Comparison of ENCODE assay signal across 7 cellular contexts in the genomic region with DNA sequence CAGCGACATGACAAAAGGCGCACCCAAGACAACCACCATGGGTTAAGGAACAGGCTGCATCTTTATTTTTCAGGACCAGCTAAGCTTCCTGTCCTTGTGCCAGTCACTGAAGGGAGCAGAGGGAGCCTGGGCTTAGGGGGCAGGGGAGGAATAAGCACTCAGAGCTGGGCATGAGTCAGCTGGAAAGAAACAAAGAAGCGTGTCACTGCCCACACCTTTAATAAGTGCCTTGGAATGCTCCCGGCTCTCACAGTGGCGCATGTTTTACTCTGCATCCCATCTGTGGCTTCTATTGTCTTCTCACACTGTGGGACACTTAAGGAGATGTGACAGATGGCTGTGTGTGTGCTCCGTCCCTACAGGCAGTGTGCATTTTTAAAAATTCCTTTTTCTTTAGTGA.
DNase-seq lines count a peak whose midpoint lies in the region; ATAC-seq, FAIRE-seq and TF ChIP-seq lines count a peak whose summit lies in the region.

No MANE protein-coding gene starts in this region.

- DNase-seq in HT1080 (ENCODE audit: low read depth) (peak; percentile 95), glomerular endothelial cell (ENCODE audit: extremely low read depth, low read depth, low spot score) (peak; percentile 14), urothelium cell line (ENCODE audit: low spot score) (peak; percentile 96), SHP77 (lab: John Stamatoyannopoulos, UW) (no peak), SK-N-DZ (ENCODE audit: low spot score) (no peak)

- peak; percentile 95 for FAIRE-seq in urothelium cell line (lab: Jason Lieb, UNC)

- ATAC-seq in SK-N-SH treated with all-trans-retinoic acid at 6 μM for 48 hours (peak; percentile 84), HG02623 (IDR thresholded peaks at IDR 0.05; ENCODE audit: unreplicated experiment) (no peak)

TF ChIP-seq in SK-N-SH treated with all-trans-retinoic acid at 6 μM for 48 hours, 23 proteins besides CTCF, POLR2A, EP300 and RAD21:
- no peak for TF ChIP-seq PPARA (CRISPR knock-in tag; IDR thresholded peaks at IDR 0.05; ENCODE audit: borderline replicate concordance)
- TF ChIP-seq RARB (CRISPR knock-in tag; IDR thresholded peaks at IDR 0.05) = no peak
- TF ChIP-seq ZNF70 (CRISPR knock-in tag; IDR thresholded peaks at IDR 0.05) = no peak
- TF ChIP-seq ZC3H10 (CRISPR knock-in tag; IDR thresholded peaks at IDR 0.05) = no peak
- TF ChIP-seq ZFP30 (CRISPR knock-in tag; IDR thresholded peaks at IDR 0.05) = no peak
- TF ChIP-seq ESRRG (CRISPR knock-in tag; IDR thresholded peaks at IDR 0.05) = no peak
- TF ChIP-seq, protein P1, sequence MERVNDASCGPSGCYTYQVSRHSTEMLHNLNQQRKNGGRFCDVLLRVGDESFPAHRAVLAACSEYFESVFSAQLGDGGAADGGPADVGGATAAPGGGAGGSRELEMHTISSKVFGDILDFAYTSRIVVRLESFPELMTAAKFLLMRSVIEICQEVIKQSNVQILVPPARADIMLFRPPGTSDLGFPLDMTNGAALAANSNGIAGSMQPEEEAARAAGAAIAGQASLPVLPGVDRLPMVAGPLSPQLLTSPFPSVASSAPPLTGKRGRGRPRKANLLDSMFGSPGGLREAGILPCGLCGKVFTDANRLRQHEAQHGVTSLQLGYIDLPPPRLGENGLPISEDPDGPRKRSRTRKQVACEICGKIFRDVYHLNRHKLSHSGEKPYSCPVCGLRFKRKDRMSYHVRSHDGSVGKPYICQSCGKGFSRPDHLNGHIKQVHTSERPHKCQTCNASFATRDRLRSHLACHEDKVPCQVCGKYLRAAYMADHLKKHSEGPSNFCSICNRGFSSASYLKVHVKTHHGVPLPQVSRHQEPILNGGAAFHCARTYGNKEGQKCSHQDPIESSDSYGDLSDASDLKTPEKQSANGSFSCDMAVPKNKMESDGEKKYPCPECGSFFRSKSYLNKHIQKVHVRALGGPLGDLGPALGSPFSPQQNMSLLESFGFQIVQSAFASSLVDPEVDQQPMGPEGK (CRISPR knock-in tag; IDR thresholded peaks at IDR 0.05; ENCODE audit: borderline replicate concordance) = no peak
- no peak for TF ChIP-seq ZNF565 (CRISPR knock-in tag; conservative IDR thresholded peaks at IDR 0.05; ENCODE audit: low read depth)
- TF ChIP-seq, protein P2, sequence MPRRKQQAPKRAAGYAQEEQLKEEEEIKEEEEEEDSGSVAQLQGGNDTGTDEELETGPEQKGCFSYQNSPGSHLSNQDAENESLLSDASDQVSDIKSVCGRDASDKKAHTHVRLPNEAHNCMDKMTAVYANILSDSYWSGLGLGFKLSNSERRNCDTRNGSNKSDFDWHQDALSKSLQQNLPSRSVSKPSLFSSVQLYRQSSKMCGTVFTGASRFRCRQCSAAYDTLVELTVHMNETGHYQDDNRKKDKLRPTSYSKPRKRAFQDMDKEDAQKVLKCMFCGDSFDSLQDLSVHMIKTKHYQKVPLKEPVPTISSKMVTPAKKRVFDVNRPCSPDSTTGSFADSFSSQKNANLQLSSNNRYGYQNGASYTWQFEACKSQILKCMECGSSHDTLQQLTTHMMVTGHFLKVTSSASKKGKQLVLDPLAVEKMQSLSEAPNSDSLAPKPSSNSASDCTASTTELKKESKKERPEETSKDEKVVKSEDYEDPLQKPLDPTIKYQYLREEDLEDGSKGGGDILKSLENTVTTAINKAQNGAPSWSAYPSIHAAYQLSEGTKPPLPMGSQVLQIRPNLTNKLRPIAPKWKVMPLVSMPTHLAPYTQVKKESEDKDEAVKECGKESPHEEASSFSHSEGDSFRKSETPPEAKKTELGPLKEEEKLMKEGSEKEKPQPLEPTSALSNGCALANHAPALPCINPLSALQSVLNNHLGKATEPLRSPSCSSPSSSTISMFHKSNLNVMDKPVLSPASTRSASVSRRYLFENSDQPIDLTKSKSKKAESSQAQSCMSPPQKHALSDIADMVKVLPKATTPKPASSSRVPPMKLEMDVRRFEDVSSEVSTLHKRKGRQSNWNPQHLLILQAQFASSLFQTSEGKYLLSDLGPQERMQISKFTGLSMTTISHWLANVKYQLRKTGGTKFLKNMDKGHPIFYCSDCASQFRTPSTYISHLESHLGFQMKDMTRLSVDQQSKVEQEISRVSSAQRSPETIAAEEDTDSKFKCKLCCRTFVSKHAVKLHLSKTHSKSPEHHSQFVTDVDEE (CRISPR knock-in tag; IDR thresholded peaks at IDR 0.05) = no peak
- TF ChIP-seq OSR1 (CRISPR knock-in tag; IDR thresholded peaks at IDR 0.05) = no peak
- no peak for TF ChIP-seq GLIS3 (CRISPR knock-in tag; IDR thresholded peaks at IDR 0.05)
- TF ChIP-seq, protein P3, sequence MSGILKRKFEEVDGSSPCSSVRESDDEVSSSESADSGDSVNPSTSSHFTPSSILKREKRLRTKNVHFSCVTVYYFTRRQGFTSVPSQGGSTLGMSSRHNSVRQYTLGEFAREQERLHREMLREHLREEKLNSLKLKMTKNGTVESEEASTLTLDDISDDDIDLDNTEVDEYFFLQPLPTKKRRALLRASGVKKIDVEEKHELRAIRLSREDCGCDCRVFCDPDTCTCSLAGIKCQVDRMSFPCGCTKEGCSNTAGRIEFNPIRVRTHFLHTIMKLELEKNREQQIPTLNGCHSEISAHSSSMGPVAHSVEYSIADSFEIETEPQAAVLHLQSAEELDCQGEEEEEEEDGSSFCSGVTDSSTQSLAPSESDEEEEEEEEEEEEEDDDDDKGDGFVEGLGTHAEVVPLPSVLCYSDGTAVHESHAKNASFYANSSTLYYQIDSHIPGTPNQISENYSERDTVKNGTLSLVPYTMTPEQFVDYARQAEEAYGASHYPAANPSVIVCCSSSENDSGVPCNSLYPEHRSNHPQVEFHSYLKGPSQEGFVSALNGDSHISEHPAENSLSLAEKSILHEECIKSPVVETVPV (CRISPR knock-in tag; IDR thresholded peaks at IDR 0.05) = no peak
- no peak for TF ChIP-seq TOX (CRISPR knock-in tag; IDR thresholded peaks at IDR 0.05; ENCODE audit: borderline replicate concordance)
- no peak for TF ChIP-seq ISL1 (CRISPR knock-in tag; IDR thresholded peaks at IDR 0.05)
- no peak for TF ChIP-seq SNAI2 (CRISPR knock-in tag; IDR thresholded peaks at IDR 0.05)
- no peak for TF ChIP-seq BACH2 (CRISPR knock-in tag; IDR thresholded peaks at IDR 0.05; ENCODE audit: borderline replicate concordance)
TF ChIP-seq in SK-N-SH treated with all-trans-retinoic acid at 6 μM for 48 hours: peak in this region for 0.

Comparison
In these comparisons a context has a peak if more than half of its experiments do, and no peak if none do; other contexts are left out.
1. DNase-seq: peak in HT1080 (single experiment), glomerular endothelial cell (single experiment) and urothelium cell line (single experiment); none in SHP77 (0 of 2) and SK-N-DZ (single experiment).